23 cellular contexts compared by ENCODE assay signal in the genomic region with DNA sequence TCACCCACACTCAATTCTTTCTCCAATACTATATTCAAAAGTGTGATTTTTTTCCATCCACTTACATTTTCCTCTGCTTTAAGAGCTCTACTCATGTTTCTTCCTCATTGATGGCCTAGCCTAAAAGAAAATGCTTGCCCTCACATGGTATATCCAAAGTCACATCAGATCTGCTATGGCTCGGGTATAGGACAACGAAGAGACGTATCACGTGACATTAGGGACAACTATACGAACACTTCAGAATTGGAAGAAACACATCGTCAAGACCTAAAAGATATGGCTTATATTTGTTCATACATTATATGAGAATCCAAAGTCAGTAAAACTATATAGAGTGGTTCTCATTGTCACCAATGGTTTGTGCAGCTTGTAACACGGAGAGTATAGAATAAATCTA. TPM values are rescaled to one million over a fixed set of nuclear protein-coding genes. Genes with fewer than 3 reads are reported as not detected.
"Had no signal": no experiment of that assay in that cellular context is flagged by ENCODE, and none has a peak within 500 bp of the region (broad histone marks: within the 10 kb centered on the region; RNA-seq: fewer than 3 reads in every experiment).

No MANE protein-coding gene starts in this region.

- H3K27me3 ChIP-seq: ovary, testis had no signal

- H3K9ac ChIP-seq: neural progenitor cell had no signal

- H3K36me3 ChIP-seq: heart left ventricle, left ventricle myocardium inferior, neural progenitor cell, ovary, sigmoid colon, spleen, thyroid gland, transverse colon, upper lobe of left lung had no signal

- H3K4me1 ChIP-seq: sigmoid colon had no signal

- H3K4me3 ChIP-seq: heart left ventricle, left ventricle myocardium inferior, lung, neural progenitor cell, ovary, sigmoid colon, spleen, testis, thyroid gland, transverse colon, upper lobe of left lung had no signal

- FAIRE-seq: small intestine had no signal

- H3K9me3 ChIP-seq: heart left ventricle, left ventricle myocardium inferior, ovary, sigmoid colon, testis, thyroid gland, transverse colon, upper lobe of left lung had no signal

- H3K27ac ChIP-seq: heart left ventricle, left ventricle myocardium inferior, neural progenitor cell, ovary, sigmoid colon, spleen, testis, thyroid gland, transverse colon, upper lobe of left lung had no signal

- H2AFZ ChIP-seq: neural progenitor cell had no signal

- ATAC-seq: heart left ventricle; natural killer cell; right cardiac atrium; stimulated activated effector memory CD8-positive, alpha-beta T cell treated with anti-CD3 and anti-CD28 coated beads, Interleukin-12 subunit alpha, Interleukin-12 subunit beta, amount 100 ng/mL, for 72 hours had no signal

- H3K4me2 ChIP-seq: neural progenitor cell had no signal

- DNase-seq: heart left ventricle; islet precursor cell; left ventricle myocardium inferior; mesendoderm; naive B cell; natural killer cell; nephron progenitor cell; ovary; retina; right cardiac atrium; sigmoid colon; small intestine; spleen; stimulated activated CD4-positive, alpha-beta T cell treated with anti-CD3 and anti-CD28 coated beads, Interleukin-4, amount 100 ng/mL, for 24 hours; stimulated activated naive CD4-positive, alpha-beta T cell; testis; thyroid gland; transverse colon; upper lobe of left lung had no signal

RNA-seq across cellular contexts. Expression of gene ISL1, which starts 8.2 kb away (rescaled TPM):
- total RNA-seq: left ventricle myocardium inferior, mononuclear cell, natural killer cell, ovary, right cardiac atrium, upper lobe of left lung had no signal
- polyA plus RNA-seq: heart left ventricle, ovary, right cardiac atrium had no signal
